10 cellular contexts compared by ENCODE assay signal in the genomic region with DNA sequence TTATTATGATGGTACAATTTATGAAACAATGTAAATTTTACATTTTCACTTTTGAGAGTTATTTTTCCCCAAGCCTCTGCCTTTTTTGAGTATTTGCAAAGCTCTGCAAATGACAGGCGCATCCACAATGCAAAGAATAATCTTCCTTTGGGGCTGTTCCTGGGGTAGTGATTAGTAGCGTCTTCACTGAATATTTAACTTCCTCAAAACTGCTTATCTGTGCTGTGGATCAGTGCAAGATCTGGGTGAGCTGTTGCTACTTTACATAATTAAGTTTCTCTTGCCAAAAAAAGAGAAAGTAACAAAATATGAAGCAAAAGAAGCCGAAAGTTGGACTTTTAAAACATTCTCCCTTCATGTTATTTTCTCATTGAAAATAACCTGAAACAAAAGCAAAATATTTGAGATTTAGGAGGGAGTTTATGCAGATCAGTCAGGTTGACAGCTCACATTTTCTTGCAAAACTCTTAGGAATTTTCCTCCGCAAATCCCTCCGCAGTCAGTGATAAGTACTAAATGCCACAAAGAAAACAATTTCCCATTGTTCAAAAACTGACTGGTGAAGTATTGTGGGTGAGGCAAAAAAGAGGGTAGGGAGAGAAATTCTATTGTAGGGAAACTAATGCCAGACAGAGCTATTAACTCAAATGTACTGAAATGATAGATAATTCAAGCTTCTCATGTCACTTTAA.
A peak's percentile ranks its signal among the peaks of the same experiment; 100 is the strongest.
DNase-seq lines count a peak whose midpoint lies in the region; ATAC-seq, FAIRE-seq and TF ChIP-seq lines count a peak whose summit lies in the region.
"Had no signal": no experiment of that assay in that cellular context is flagged by ENCODE, and none has a peak within 500 bp of the region (broad histone marks: within the 10 kb centered on the region; RNA-seq: fewer than 3 reads in every experiment).

No MANE protein-coding gene starts in this region.

- no peaks in the 10 kb centered on the region for H3K9me2 ChIP-seq in SU-DHL-6 (replicated peaks; ENCODE audit: insufficient read depth, low read length)

- 0 out of 2 replicates have a peak, but pooled peaks cover 3% of the 10 kb centered on the region for H3F3A ChIP-seq in SU-DHL-6 (ENCODE audit: insufficient read depth)

- no peaks in the 10 kb centered on the region for H3K36me3 ChIP-seq in CD4-positive, CD25-positive, alpha-beta regulatory T cell (ENCODE audit: control insufficient read depth, insufficient read depth, low read length)
- H3K36me3 ChIP-seq in SU-DHL-6 (ENCODE audit: low read length) = no peaks in the 10 kb centered on the region

- peak; percentile 45 to 49 for ATAC-seq in CD4-positive, CD25-positive, alpha-beta regulatory T cell (ENCODE audit: low read depth in 2 of 2)
- peak; percentile 67 for ATAC-seq in HG02943 (IDR thresholded peaks at IDR 0.05; ENCODE audit: low read depth, unreplicated experiment)

- no peaks in the 10 kb centered on the region for H3K9me3 ChIP-seq in CD4-positive, CD25-positive, alpha-beta regulatory T cell (ENCODE audit: control insufficient read depth in 2 of 2, low read length in 2 of 2)
- H3K9me3 ChIP-seq in SU-DHL-6 (ENCODE audit: insufficient read depth, low read length) = no peaks in the 10 kb centered on the region

- H3K4me1 Mint-ChIP-seq in CD4-positive, CD25-positive, alpha-beta regulatory T cell = peaks cover 39 to 65% (median 51%) of the 10 kb centered on the region in 4 donors

- peak overlapping the region; percentile 89 for H3K4me3 ChIP-seq in CD4-positive, CD25-positive, alpha-beta regulatory T cell (ENCODE audit: low read depth, low read length)
- no peak overlapping the region for H3K4me3 ChIP-seq in SU-DHL-6 (ENCODE audit: insufficient read depth, low read length, poor library complexity, severe bottlenecking)

- no peak overlapping the region for H3K9ac ChIP-seq in SU-DHL-6 (ENCODE audit: low read length)

- H3K9me3 Mint-ChIP-seq in CD4-positive, CD25-positive, alpha-beta regulatory T cell = no peaks in the 10 kb centered on the region

- H3K36me3 Mint-ChIP-seq in CD4-positive, CD25-positive, alpha-beta regulatory T cell = peaks cover 5% of the 10 kb centered on the region

- no peaks in the 10 kb centered on the region for H3K27me3 ChIP-seq in CD4-positive, CD25-positive, alpha-beta regulatory T cell (ENCODE audit: control insufficient read depth, insufficient read depth, low read length)
- H3K27me3 ChIP-seq in SU-DHL-6 (ENCODE audit: low read length) = no peaks in the 10 kb centered on the region

- no peaks in the 10 kb centered on the region for H3K79me2 ChIP-seq in SU-DHL-6 (ENCODE audit: insufficient read depth, low read length)

- H4K20me1 ChIP-seq in SU-DHL-6 (ENCODE audit: low read depth, low read length) = no peaks in the 10 kb centered on the region

- H3K27ac ChIP-seq in CD4-positive, CD25-positive, alpha-beta regulatory T cell (ENCODE audit: insufficient read depth, low read length, poor library complexity, severe bottlenecking) = peak overlapping the region; percentile 92
- no peak overlapping the region for H3K27ac ChIP-seq in SU-DHL-6 (ENCODE audit: low read depth, low read length)

- no peak for FAIRE-seq in RCC 7860 (lab: Jason Lieb, UNC)
- FAIRE-seq: H54 had no signal

- H2AFZ ChIP-seq in SU-DHL-6 (ENCODE audit: low read depth, low read length, severe bottlenecking) = peak overlapping the region; percentile 0

- no peaks in the 10 kb centered on the region for H3K27me3 Mint-ChIP-seq in CD4-positive, CD25-positive, alpha-beta regulatory T cell

- peak overlapping the region; percentile 63 to 86 (median 82) for H3K4me3 Mint-ChIP-seq in CD4-positive, CD25-positive, alpha-beta regulatory T cell

- H3K4me1 ChIP-seq in CD4-positive, CD25-positive, alpha-beta regulatory T cell (ENCODE audit: control insufficient read depth, insufficient read depth, low read length, poor library complexity, severe bottlenecking) = peaks cover 68% of the 10 kb centered on the region

- peak overlapping the region; percentile 34 for H3K4me2 ChIP-seq in SU-DHL-6 (ENCODE audit: low read depth, low read length, poor library complexity, severe bottlenecking)

- DNase-seq in CD4-positive, CD25-positive, alpha-beta regulatory T cell = peak in 2 of 3 donors; percentile 32 to 59
- DNase-seq in iPS DF 19.7 (ENCODE audit: low read depth, low spot score) = peak; percentile 9
- no peak for DNase-seq in NCI-H1436 (lab: John Stamatoyannopoulos, UW)
- DNase-seq in NCI-H526 treated with DMSO at 0.1 percent for 48 hours (lab: John Stamatoyannopoulos, UW) = no peak
- DNase-seq in dermis blood vessel endothelial cell = no peak
- no peak for DNase-seq in RCC 7860 (ENCODE audit: low spot score)
- DNase-seq: NCI-H345 had no signal

- no peak for TF ChIP-seq CTCF in SU-DHL-6 (IDR thresholded peaks at IDR 0.05; ENCODE audit: insufficient read depth, low read length, poor library complexity, severe bottlenecking)

- H3K27ac Mint-ChIP-seq in CD4-positive, CD25-positive, alpha-beta regulatory T cell = peak overlapping the region; percentile 47 to 94 (median 88)

Comparison
In these comparisons a context has a peak if more than half of its experiments do, and no peak if none do; other contexts are left out.
1. DNase-seq: peak in CD4-positive, CD25-positive, alpha-beta regulatory T cell (2 of 3) and iPS DF 19.7 (single experiment); none in NCI-H1436 (single experiment), NCI-H526 treated with DMSO at 0.1 percent for 48 hours (single experiment), dermis blood vessel endothelial cell (single experiment) and RCC 7860 (single experiment).